16 cellular contexts compared by ENCODE assay signal in the genomic region with DNA sequence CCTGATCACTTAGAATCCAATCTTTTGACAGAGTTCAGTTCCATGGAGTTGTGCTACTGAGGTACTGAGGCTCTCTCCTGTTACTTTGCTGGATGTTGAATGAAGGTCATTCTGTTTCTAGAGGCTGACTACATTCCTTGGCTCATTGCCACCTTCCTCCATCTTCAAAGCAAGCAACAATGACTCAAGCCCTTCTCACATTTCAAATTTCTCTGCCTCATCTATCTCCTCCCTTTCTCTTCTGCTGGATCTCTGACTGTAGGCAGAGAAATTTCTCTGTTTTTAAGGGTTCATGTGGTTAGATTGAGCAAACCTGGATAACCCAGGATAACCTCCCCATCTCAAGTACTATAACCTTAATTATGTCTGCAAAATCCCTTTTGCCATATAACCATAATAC.
A peak's percentile ranks its signal among the peaks of the same experiment; 100 is the strongest.
DNase-seq lines count a peak whose midpoint lies in the region; ATAC-seq and TF ChIP-seq lines count a peak whose summit lies in the region.
"Had no signal": no experiment of that assay in that cellular context is flagged by ENCODE, and none has a peak within 500 bp of the region (broad histone marks: within the 10 kb centered on the region; RNA-seq: fewer than 3 reads in every experiment).

No MANE protein-coding gene starts in this region.

- BruUV-seq in MCF 10A (replicated peaks; lab: Mats Ljungman, UMichigan): no TSS peak

- H3K36me3 Mint-ChIP-seq in MCF 10A (ENCODE audit: insufficient read depth, unreplicated experiment) (no peaks in the 10 kb centered on the region), osteocyte (ENCODE audit: unreplicated experiment) (no peaks in the 10 kb centered on the region)

- H3K27me3 Mint-ChIP-seq in MCF 10A (ENCODE audit: insufficient read depth, unreplicated experiment) (no peaks in the 10 kb centered on the region), osteocyte (ENCODE audit: unreplicated experiment) (no peaks in the 10 kb centered on the region)

- H3K27ac Mint-ChIP-seq in MCF 10A (ENCODE audit: low read depth, unreplicated experiment): peak overlapping the region; percentile 23
- no peak overlapping the region for H3K27ac Mint-ChIP-seq in osteocyte (ENCODE audit: unreplicated experiment)

- TF ChIP-seq CTCF in MCF 10A (IDR thresholded peaks at IDR 0.05; ENCODE audit: unreplicated experiment) (no peak), breast epithelium (IDR thresholded peaks at IDR 0.05) (no peak), fibroblast of villous mesenchyme (IDR thresholded peaks at IDR 0.05; ENCODE audit: insufficient read depth, low read depth, low read length) (no peak), osteocyte (IDR thresholded peaks at IDR 0.05) (no peak)

- H3K4me1 Mint-ChIP-seq in MCF 10A (ENCODE audit: insufficient read depth, unreplicated experiment): peaks cover 8% of the 10 kb centered on the region
- H3K4me1 Mint-ChIP-seq in osteocyte (ENCODE audit: unreplicated experiment): no peaks in the 10 kb centered on the region

- no peak overlapping the region for H3K27ac ChIP-seq in breast epithelium
- H3K27ac ChIP-seq: A549, neutrophil, tibial nerve had no signal

- intact Hi-C loops in MCF 10A (cut with micrococcal nuclease): no loop called here
- intact Hi-C loops in breast epithelium (cut with DNase I; ENCODE audit: low total_unique reads): no loop called here

- no peak overlapping the region for H3K4me3 ChIP-seq in breast epithelium
- H3K4me3 ChIP-seq in fibroblast of villous mesenchyme (ENCODE audit: low read depth, low read length): no peak overlapping the region
- H3K4me3 ChIP-seq: A549, tibial nerve had no signal

- peaks cover 0 to 11% of the 10 kb centered on the region in 2 donors for H3K9me3 ChIP-seq in breast epithelium
- H3K9me3 ChIP-seq: A549, neutrophil had no signal

- POLR2A ChIA-PET in MCF 10A (lab: Yijun Ruan, JAX): no interaction called here

- no peak for TF ChIP-seq POLR2A in breast epithelium (IDR thresholded peaks at IDR 0.05)

- H3K4me3 Mint-ChIP-seq in MCF 10A (ENCODE audit: unreplicated experiment) (no peak overlapping the region), osteocyte (ENCODE audit: unreplicated experiment) (no peak overlapping the region)

- peak; percentile 92 for DNase-seq in MCF 10A (ENCODE audit: unreplicated experiment)
- no peak for DNase-seq in breast epithelium (ENCODE audit: low spot score in 2 of 2)
- DNase-seq in fibroblast of villous mesenchyme (ENCODE audit: low read depth): peak; percentile 13
- DNase-seq in C1 segment of cervical spinal cord (lab: John Stamatoyannopoulos, UW): no peak
- DNase-seq in osteocyte (ENCODE audit: extremely low spot score, unreplicated experiment): no peak
- no peak for DNase-seq in EL
- DNase-seq: activated CD4-positive, alpha-beta T cell treated with anti-CD3 and anti-CD28 coated beads, Interleukin-2, amount 50 U/mL, for 1 hour; caudate nucleus; NCI-H2171 treated with DMSO at 0.1 percent for 48 hours; stimulated activated CD4-positive, alpha-beta T cell treated with anti-CD3 and anti-CD28 coated beads, Interleukin-15, amount 100 ng/mL, for 24 hours had no signal

- peak; percentile 96 for ATAC-seq in SK-N-SH treated with all-trans-retinoic acid at 6 μM for 48 hours
- no peak for ATAC-seq in HG02571 (IDR thresholded peaks at IDR 0.05; ENCODE audit: unreplicated experiment)
- ATAC-seq: A549, Panc1 had no signal

- H3K9me3 Mint-ChIP-seq in MCF 10A (ENCODE audit: unreplicated experiment) (peaks cover 16% of the 10 kb centered on the region), osteocyte (ENCODE audit: unreplicated experiment) (peaks cover 41% of the 10 kb centered on the region)

- no peaks in the 10 kb centered on the region for H3K27me3 ChIP-seq in breast epithelium
- H3K27me3 ChIP-seq: neutrophil, tibial nerve had no signal

- CTCF ChIA-PET in MCF 10A (lab: Yijun Ruan, JAX): no interaction called here

- no peaks in the 10 kb centered on the region for H3K4me1 ChIP-seq in breast epithelium
- H3K4me1 ChIP-seq: A549, tibial nerve had no signal

- no peaks in the 10 kb centered on the region for H3K36me3 ChIP-seq in breast epithelium
- H3K36me3 ChIP-seq: neutrophil, tibial nerve had no signal

TF ChIP-seq in SK-N-SH treated with all-trans-retinoic acid at 6 μM for 48 hours, 23 proteins besides CTCF, POLR2A, EP300 and RAD21:
- TF ChIP-seq, protein P1, sequence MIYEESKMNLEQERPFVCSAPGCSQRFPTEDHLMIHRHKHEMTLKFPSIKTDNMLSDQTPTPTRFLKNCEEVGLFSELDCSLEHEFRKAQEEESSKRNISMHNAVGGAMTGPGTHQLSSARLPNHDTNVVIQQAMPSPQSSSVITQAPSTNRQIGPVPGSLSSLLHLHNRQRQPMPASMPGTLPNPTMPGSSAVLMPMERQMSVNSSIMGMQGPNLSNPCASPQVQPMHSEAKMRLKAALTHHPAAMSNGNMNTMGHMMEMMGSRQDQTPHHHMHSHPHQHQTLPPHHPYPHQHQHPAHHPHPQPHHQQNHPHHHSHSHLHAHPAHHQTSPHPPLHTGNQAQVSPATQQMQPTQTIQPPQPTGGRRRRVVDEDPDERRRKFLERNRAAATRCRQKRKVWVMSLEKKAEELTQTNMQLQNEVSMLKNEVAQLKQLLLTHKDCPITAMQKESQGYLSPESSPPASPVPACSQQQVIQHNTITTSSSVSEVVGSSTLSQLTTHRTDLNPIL (CRISPR knock-in tag; IDR thresholded peaks at IDR 0.05; ENCODE audit: low read depth): no peak
- no peak for TF ChIP-seq ZNF565 (CRISPR knock-in tag; conservative IDR thresholded peaks at IDR 0.05; ENCODE audit: low read depth)
- TF ChIP-seq PPARA (CRISPR knock-in tag; IDR thresholded peaks at IDR 0.05; ENCODE audit: borderline replicate concordance): no peak
- no peak for TF ChIP-seq ZNF8 (CRISPR knock-in tag; IDR thresholded peaks at IDR 0.05)
- no peak for TF ChIP-seq TCF4 (CRISPR knock-in tag; IDR thresholded peaks at IDR 0.05; ENCODE audit: borderline replicate concordance)
- no peak for TF ChIP-seq ZNF70 (CRISPR knock-in tag; IDR thresholded peaks at IDR 0.05)

Comparison
In these comparisons a context has a peak if more than half of its experiments do, and no peak if none do; other contexts are left out.
1. DNase-seq: peak in MCF 10A (single experiment) and fibroblast of villous mesenchyme (single experiment); none in breast epithelium (0 of 2), C1 segment of cervical spinal cord (0 of 14), osteocyte (single experiment) and EL (single experiment).